Comparison of ENCODE assay signal across 2 cellular contexts in the genomic region with DNA sequence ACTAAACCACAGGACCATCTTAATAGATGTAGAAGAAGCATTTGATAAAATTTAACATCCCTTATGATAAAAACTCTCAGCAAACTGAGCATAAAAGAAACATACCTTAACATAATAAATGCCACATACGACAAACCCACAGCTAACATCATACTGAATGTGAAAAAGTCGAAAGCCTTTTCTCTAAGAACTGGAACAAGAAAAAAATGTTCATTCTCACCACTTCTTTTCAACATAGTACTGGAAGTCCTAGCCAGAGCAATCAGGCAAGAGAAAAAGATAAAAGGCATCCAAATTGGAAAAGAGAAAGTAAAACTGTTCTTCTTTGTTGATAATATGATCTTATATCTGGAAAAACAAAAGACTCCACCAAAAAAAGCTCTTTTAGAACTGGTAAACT.
TF ChIP-seq lines count a peak whose summit lies in the region.

No MANE protein-coding gene starts in this region.

TF ChIP-seq in SK-N-SH, 30 proteins besides CTCF, POLR2A, EP300 and RAD21 (continued from another document):
- TF ChIP-seq, protein P1, sequence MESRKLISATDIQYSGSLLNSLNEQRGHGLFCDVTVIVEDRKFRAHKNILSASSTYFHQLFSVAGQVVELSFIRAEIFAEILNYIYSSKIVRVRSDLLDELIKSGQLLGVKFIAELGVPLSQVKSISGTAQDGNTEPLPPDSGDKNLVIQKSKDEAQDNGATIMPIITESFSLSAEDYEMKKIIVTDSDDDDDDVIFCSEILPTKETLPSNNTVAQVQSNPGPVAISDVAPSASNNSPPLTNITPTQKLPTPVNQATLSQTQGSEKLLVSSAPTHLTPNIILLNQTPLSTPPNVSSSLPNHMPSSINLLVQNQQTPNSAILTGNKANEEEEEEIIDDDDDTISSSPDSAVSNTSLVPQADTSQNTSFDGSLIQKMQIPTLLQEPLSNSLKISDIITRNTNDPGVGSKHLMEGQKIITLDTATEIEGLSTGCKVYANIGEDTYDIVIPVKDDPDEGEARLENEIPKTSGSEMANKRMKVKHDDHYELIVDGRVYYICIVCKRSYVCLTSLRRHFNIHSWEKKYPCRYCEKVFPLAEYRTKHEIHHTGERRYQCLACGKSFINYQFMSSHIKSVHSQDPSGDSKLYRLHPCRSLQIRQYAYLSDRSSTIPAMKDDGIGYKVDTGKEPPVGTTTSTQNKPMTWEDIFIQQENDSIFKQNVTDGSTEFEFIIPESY (IDR thresholded peaks at IDR 0.05; ENCODE audit: borderline replicate concordance, low read depth) = no peak
- TF ChIP-seq ELF1 (IDR thresholded peaks at IDR 0.05) = no peak
- TF ChIP-seq, protein P2, sequence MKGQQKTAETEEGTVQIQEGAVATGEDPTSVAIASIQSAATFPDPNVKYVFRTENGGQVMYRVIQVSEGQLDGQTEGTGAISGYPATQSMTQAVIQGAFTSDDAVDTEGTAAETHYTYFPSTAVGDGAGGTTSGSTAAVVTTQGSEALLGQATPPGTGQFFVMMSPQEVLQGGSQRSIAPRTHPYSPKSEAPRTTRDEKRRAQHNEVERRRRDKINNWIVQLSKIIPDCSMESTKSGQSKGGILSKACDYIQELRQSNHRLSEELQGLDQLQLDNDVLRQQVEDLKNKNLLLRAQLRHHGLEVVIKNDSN (IDR thresholded peaks at IDR 0.05; ENCODE audit: borderline replicate concordance, low read depth) = no peak
- TF ChIP-seq GATA2 (CRISPR knock-in tag; IDR thresholded peaks at IDR 0.05) = no peak

TF ChIP-seq in SK-N-SH treated with all-trans-retinoic acid at 6 μM for 48 hours, 23 proteins besides CTCF, POLR2A, EP300 and RAD21 (continued from another document):
- TF ChIP-seq, protein P3, sequence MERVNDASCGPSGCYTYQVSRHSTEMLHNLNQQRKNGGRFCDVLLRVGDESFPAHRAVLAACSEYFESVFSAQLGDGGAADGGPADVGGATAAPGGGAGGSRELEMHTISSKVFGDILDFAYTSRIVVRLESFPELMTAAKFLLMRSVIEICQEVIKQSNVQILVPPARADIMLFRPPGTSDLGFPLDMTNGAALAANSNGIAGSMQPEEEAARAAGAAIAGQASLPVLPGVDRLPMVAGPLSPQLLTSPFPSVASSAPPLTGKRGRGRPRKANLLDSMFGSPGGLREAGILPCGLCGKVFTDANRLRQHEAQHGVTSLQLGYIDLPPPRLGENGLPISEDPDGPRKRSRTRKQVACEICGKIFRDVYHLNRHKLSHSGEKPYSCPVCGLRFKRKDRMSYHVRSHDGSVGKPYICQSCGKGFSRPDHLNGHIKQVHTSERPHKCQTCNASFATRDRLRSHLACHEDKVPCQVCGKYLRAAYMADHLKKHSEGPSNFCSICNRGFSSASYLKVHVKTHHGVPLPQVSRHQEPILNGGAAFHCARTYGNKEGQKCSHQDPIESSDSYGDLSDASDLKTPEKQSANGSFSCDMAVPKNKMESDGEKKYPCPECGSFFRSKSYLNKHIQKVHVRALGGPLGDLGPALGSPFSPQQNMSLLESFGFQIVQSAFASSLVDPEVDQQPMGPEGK (CRISPR knock-in tag; IDR thresholded peaks at IDR 0.05; ENCODE audit: borderline replicate concordance) = no peak
